Comparison of ENCODE assay signal across 26 cellular contexts in the genomic region with DNA sequence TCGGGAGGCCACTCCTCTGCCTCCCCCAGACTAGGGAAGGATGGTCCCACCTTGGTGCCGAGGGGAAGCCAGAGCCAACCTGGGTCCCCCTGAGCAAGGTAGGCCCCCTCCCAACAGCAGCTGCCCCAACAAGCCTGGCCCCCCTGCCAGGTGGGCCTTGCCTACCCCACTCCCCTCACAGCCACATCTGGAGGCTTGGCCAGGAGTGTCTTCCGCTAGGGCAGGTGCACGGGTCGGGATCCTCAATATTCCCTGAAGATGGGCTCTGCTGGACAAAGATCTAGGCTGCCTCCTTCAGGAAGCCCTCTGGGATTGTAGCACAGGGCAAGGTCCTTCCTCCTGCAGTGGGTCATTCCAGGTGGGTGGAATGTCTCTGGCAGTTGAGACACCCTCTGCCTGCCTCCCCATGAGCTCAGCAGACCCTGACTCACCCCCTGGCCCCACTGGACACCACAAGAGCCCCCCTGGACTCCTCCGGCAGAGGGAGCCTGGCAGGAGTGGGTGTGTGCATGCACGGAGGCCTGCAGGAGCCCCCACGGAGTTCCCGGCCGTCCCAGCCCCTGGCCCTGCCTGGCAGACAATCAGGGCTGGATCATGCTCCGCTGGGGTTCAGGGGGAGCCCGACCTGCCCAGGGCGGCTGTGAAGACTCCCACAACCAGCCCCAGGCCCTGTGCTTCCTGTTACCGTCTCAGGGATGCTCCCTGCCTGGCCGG. TPM values are rescaled to one million over a fixed set of nuclear protein-coding genes. Genes with fewer than 3 reads are reported as not detected.
DNase-seq lines count a peak whose midpoint lies in the region; ATAC-seq, FAIRE-seq and TF ChIP-seq lines count a peak whose summit lies in the region.
"Had no signal": no experiment of that assay in that cellular context is flagged by ENCODE, and none has a peak within 500 bp of the region (broad histone marks: within the 10 kb centered on the region; RNA-seq: fewer than 3 reads in every experiment).

No MANE protein-coding gene starts in this region.

- no peak overlapping the region for H2AFZ ChIP-seq in HepG2 (ENCODE audit: low read length)
- no peak overlapping the region for H2AFZ ChIP-seq in neuronal stem cell (ENCODE audit: low read length)

- H3K18ac ChIP-seq in neuronal stem cell (ENCODE audit: low read length): peak overlapping the region; percentile 71

- peak overlapping the region; percentile 90 for H2AK5ac ChIP-seq in neuronal stem cell (ENCODE audit: low read depth, low read length)

- no TSS peak for BruUV-seq in HepG2 (replicated peaks; lab: Mats Ljungman, UMichigan)

- no peak for FAIRE-seq in HepG2 (lab: Jason Lieb, UNC)
- FAIRE-seq: D721Med, H54 had no signal

- peak overlapping the region; percentile 8 for H3K14ac ChIP-seq in neuronal stem cell (ENCODE audit: low read length)

- no peaks in the 10 kb centered on the region for H3K27me3 Mint-ChIP-seq in activated T-cell treated with anti-CD3 and anti-CD28 coated beads, Interleukin-2, amount 50 U/mL, for 24 hours

- H3K23ac ChIP-seq in neuronal stem cell (ENCODE audit: low read depth, low read length, poor library complexity): no peak overlapping the region

- H4K8ac ChIP-seq in neuronal stem cell (ENCODE audit: low read depth, low read length): no peak overlapping the region

- peak overlapping the region; percentile 90 for H2BK12ac ChIP-seq in neuronal stem cell (ENCODE audit: low read length)

- H4K20me1 ChIP-seq in HepG2 (ENCODE audit: insufficient read depth, low read length): no peaks in the 10 kb centered on the region

- TF ChIP-seq POLR2A in HepG2 (IDR thresholded peaks at IDR 0.05; ENCODE audit: insufficient read depth in 1 of 2, low read depth in 2 of 2, low read length in 2 of 2) (no peak), right lobe of liver (IDR thresholded peaks at IDR 0.05) (no peak), esophagus muscularis mucosa (IDR thresholded peaks at IDR 0.05; ENCODE audit: low read depth) (no peak)

- H3K27ac Mint-ChIP-seq in activated T-cell treated with anti-CD3 and anti-CD28 coated beads, Interleukin-2, amount 50 U/mL, for 24 hours: no peak overlapping the region

- H3K9me3 ChIP-seq in HepG2 (ENCODE audit: low read length) (no peaks in the 10 kb centered on the region), right lobe of liver (no peaks in the 10 kb centered on the region), WERI-Rb-1 (ENCODE audit: severe bottlenecking) (no peaks in the 10 kb centered on the region), neuronal stem cell (replicated peaks in 1 of 2; ENCODE audit: control insufficient read depth in 2 of 2, insufficient read depth in 1 of 2, low read depth in 1 of 2, low read length in 2 of 2) (no peaks in the 10 kb centered on the region), esophagus muscularis mucosa (no peaks in the 10 kb centered on the region)

- H2BK15ac ChIP-seq in neuronal stem cell (ENCODE audit: low read length): peak overlapping the region; percentile 49

- DNase-seq in HepG2 (ENCODE audit: low spot score): no peak
- no peak for DNase-seq in right lobe of liver
- DNase-seq in WERI-Rb-1: no peak
- DNase-seq in neuronal stem cell (ENCODE audit: low spot score): no peak
- DNase-seq in activated CD4-positive, alpha-beta T cell treated with anti-CD3 and anti-CD28 coated beads for 1 hour: no peak
- DNase-seq in esophagus muscularis mucosa (ENCODE audit: extremely low spot score): no peak
- DNase-seq in activated T-cell treated with anti-CD3 and anti-CD28 coated beads, Interleukin-2, amount 50 U/mL, for 24 hours: no peak
- DNase-seq in KG1 (lab: John Stamatoyannopoulos, UW): no peak
- DNase-seq: DMS53, GDM1, IMR-90, MV-4-11, NCI-H1105 treated with DMSO at 0.1 percent for 48 hours, NCI-H2029 treated with DMSO at 0.1 percent for 48 hours, NCI-H345, NCI-H524, NCI-H82, Right ventricle myocardium superior had no signal

- H3K9ac ChIP-seq in HepG2 (ENCODE audit: insufficient read depth, low read depth, low read length) (no peak overlapping the region), neuronal stem cell (ENCODE audit: low read depth, low read length, poor library complexity) (peak overlapping the region; percentile 44)

- no peak overlapping the region for H2BK120ac ChIP-seq in neuronal stem cell (ENCODE audit: low read depth, low read length)

- peaks cover 3% of the 10 kb centered on the region for H3K9me3 Mint-ChIP-seq in activated T-cell treated with anti-CD3 and anti-CD28 coated beads, Interleukin-2, amount 50 U/mL, for 24 hours

- no peaks in the 10 kb centered on the region for H3K36me3 Mint-ChIP-seq in activated T-cell treated with anti-CD3 and anti-CD28 coated beads, Interleukin-2, amount 50 U/mL, for 24 hours (ENCODE audit: low read depth)

- TF ChIP-seq EP300 in HepG2 (IDR thresholded peaks at IDR 0.05; ENCODE audit: low read depth in 2 of 2, low read length in 2 of 2) (no peak), HepG2 (CRISPR knock-in tag; IDR thresholded peaks at IDR 0.05; ENCODE audit: borderline replicate concordance) (no peak), esophagus muscularis mucosa (IDR thresholded peaks at IDR 0.05) (no peak)

- no peaks in the 10 kb centered on the region for H3K79me1 ChIP-seq in neuronal stem cell (ENCODE audit: low read depth, low read length)

- CTCF ChIA-PET in HepG2 (lab: Yijun Ruan, JAX; ENCODE audit: low intra/inter-chr PET ratio, low total read pairs): no interaction called here

- H3K36me3 ChIP-seq in HepG2 (replicated peaks in 1 of 2; ENCODE audit: control insufficient read depth in 1 of 2, insufficient read depth in 2 of 2, low read length in 2 of 2) (no peaks in the 10 kb centered on the region), right lobe of liver (no peaks in the 10 kb centered on the region), WERI-Rb-1 (no peaks in the 10 kb centered on the region), neuronal stem cell (replicated peaks in 1 of 2; ENCODE audit: control insufficient read depth in 2 of 2, insufficient read depth in 2 of 2, low read length in 2 of 2) (no peaks in the 10 kb centered on the region), esophagus muscularis mucosa (no peaks in the 10 kb centered on the region)

- H3K27ac ChIP-seq in HepG2 (ENCODE audit: extremely low read length, insufficient read depth, low read length) (no peak overlapping the region), right lobe of liver (no peak overlapping the region), WERI-Rb-1 (peak overlapping the region; percentile 36; the same call in 1 of the 2 replicates), neuronal stem cell (replicated peaks; ENCODE audit: low read length) (no peak overlapping the region), esophagus muscularis mucosa (replicated peaks in 1 of 4) (no peak overlapping the region)
- H3K27ac ChIP-seq: HL-60 had no signal

- peaks cover 19 to 58% of the 10 kb centered on the region in 2 experiments for H3K27me3 ChIP-seq in HepG2 (ENCODE audit: control insufficient read depth in 1 of 2, insufficient read depth in 2 of 2, low read length in 2 of 2)
- H3K27me3 ChIP-seq in right lobe of liver: no peaks in the 10 kb centered on the region
- no peaks in the 10 kb centered on the region for H3K27me3 ChIP-seq in WERI-Rb-1 (ENCODE audit: insufficient read depth, low read depth, severe bottlenecking)
- H3K27me3 ChIP-seq in neuronal stem cell (ENCODE audit: control insufficient read depth in 3 of 3, insufficient read depth in 3 of 3, low read depth in 1 of 3, low read length in 3 of 3): peaks cover 0 to 27% (median 0%) of the 10 kb centered on the region in 3 experiments
- peaks cover 4 to 71% (median 9%) of the 10 kb centered on the region in 4 donors for H3K27me3 ChIP-seq in esophagus muscularis mucosa

- H3K4me3 Mint-ChIP-seq in activated T-cell treated with anti-CD3 and anti-CD28 coated beads, Interleukin-2, amount 50 U/mL, for 24 hours: no peak overlapping the region

- 0% methylated on average over 2 of the region's 15 CpGs for WGBS in HepG2 (ENCODE audit: low lambda C conversion rate)
- WGBS in right lobe of liver (ENCODE audit: insufficient coverage, low coverage, low lambda C conversion rate, missing lambda C conversion rate): 80% methylated on average over 1 of the region's 15 CpGs
- WGBS in neuronal stem cell (ENCODE audit: extremely low coverage in 2 of 2, insufficient read length in 2 of 2, insufficient replicate concordance in 1 of 2), 2 donors: no CpG with 5 or more reads among the region's 15 CpGs
- WGBS in esophagus muscularis mucosa: 74% methylated on average over 5 of the region's 15 CpGs

- no peak overlapping the region for H4K91ac ChIP-seq in neuronal stem cell (ENCODE audit: low read depth, low read length, poor library complexity)

- H3K4me3 ChIP-seq in HepG2 (replicated peaks in 1 of 3; ENCODE audit: insufficient read depth in 1 of 3, low read depth in 2 of 3, low read length in 3 of 3) (no peak overlapping the region), right lobe of liver (no peak overlapping the region), WERI-Rb-1 (ENCODE audit: low read depth, low read length) (no peak overlapping the region), neuronal stem cell (ENCODE audit: low read length in 2 of 2) (no peak overlapping the region), esophagus muscularis mucosa (no peak overlapping the region)

- peak overlapping the region; percentile 37 for H3K4ac ChIP-seq in neuronal stem cell (ENCODE audit: low read length)

- in situ Hi-C loops in HepG2 (cut with HindIII; ENCODE audit: extremely low pct_ligation_motif_present, low pct_unique_long_range_greater_than_20kb): no loop called here

- H3K4me1 ChIP-seq in HepG2 (ENCODE audit: insufficient read depth, low read length) (peaks cover 12% of the 10 kb centered on the region), right lobe of liver (no peaks in the 10 kb centered on the region), neuronal stem cell (ENCODE audit: control insufficient read depth in 2 of 2, insufficient read depth in 1 of 2, low read depth in 1 of 2, low read length in 2 of 2) (peaks cover 23 to 30% of the 10 kb centered on the region in 2 donors), esophagus muscularis mucosa (peaks cover 3 to 14% (median 9%) of the 10 kb centered on the region in 4 donors)

- H3K4me2 ChIP-seq in HepG2 (ENCODE audit: low read depth, low read length) (no peak overlapping the region), neuronal stem cell (ENCODE audit: insufficient read depth, low read length, poor library complexity, severe bottlenecking) (no peak overlapping the region)

- TF ChIP-seq RAD21 in HepG2 (CRISPR knock-in tag; IDR thresholded peaks at IDR 0.05): no peak

- TF ChIP-seq CTCF in HepG2 (CRISPR knock-in tag; IDR thresholded peaks at IDR 0.05): peak; percentile 34
- TF ChIP-seq CTCF in right lobe of liver (IDR thresholded peaks at IDR 0.05): no peak
- TF ChIP-seq CTCF in WERI-Rb-1 (IDR thresholded peaks at IDR 0.05; ENCODE audit: low read depth, low read length): no peak
- TF ChIP-seq CTCF in esophagus muscularis mucosa (IDR thresholded peaks at IDR 0.05): no peak

- no peak overlapping the region for H2BK5ac ChIP-seq in neuronal stem cell (ENCODE audit: low read length)

- no peak for ATAC-seq in HepG2
- no peak for ATAC-seq in right lobe of liver

- POLR2A ChIA-PET in HepG2 (lab: Yijun Ruan, JAX): no interaction called here

- no peaks in the 10 kb centered on the region for H3K79me2 ChIP-seq in HepG2 (ENCODE audit: insufficient read depth, low read length)

- no peaks in the 10 kb centered on the region for H3K4me1 Mint-ChIP-seq in activated T-cell treated with anti-CD3 and anti-CD28 coated beads, Interleukin-2, amount 50 U/mL, for 24 hours (ENCODE audit: low read depth)

- intact Hi-C loops in HepG2 (cut with micrococcal nuclease; ENCODE audit: unreplicated experiment) (no loop called here), right lobe of liver (cut with DNase I) (no loop called here), esophagus muscularis mucosa (cut with DNase I) (no loop called here)

RNA-seq across cellular contexts. Expression of a gene that starts 0.4 kb away (rescaled TPM):
- 0.09 TPM in 1 of 2 replicates, not detected in the other for total RNA-seq in HepG2 (2016; rRNA removed; fragmentation: Illumina TruSeq; extraction: Trizol)
- total RNA-seq in HepG2 (2016; cell fraction: cytosol; rRNA removed; fragmentation: Illumina TruSeq; extraction: Trizol; ENCODE audit: low read depth): 0.20 TPM in 1 of 2 replicates, not detected in the other
- total RNA-seq in HepG2 (2016; cell fraction: insoluble cytoplasmic fraction; rRNA removed; fragmentation: Illumina TruSeq; extraction: Trizol): not detected in 2 replicates
- not detected in 2 replicates for total RNA-seq in HepG2 (2016; cell fraction: membrane; rRNA removed; fragmentation: Illumina TruSeq; extraction: Trizol)
- total RNA-seq in HepG2 (2016; cell fraction: nucleus; rRNA removed; fragmentation: Illumina TruSeq; extraction: Trizol): 0.22 TPM in 1 of 2 replicates, not detected in the other
- not detected in 2 replicates for polyA plus RNA-seq in HepG2 (2011; rRNA removed)
- not detected in 2 replicates for polyA plus RNA-seq in HepG2 (2011; cell fraction: cytosol; rRNA removed)
- 0.13 TPM in 1 of 2 replicates, not detected in the other for polyA plus RNA-seq in HepG2 (2011; cell fraction: nucleus; rRNA removed)
- not detected in 2 replicates for polyA plus RNA-seq in HepG2 (2012)
- polyA plus RNA-seq in HepG2 (2016; cell fraction: cytosol; fragmentation: Illumina TruSeq; extraction: Trizol; ENCODE audit: low read depth): not detected in 2 replicates
- not detected in 2 replicates for polyA plus RNA-seq in HepG2 (2016; cell fraction: insoluble cytoplasmic fraction; fragmentation: Illumina TruSeq; extraction: Trizol; ENCODE audit: low read depth)
- polyA plus RNA-seq in HepG2 (2016; cell fraction: membrane; fragmentation: Illumina TruSeq; extraction: Trizol; ENCODE audit: low read depth): not detected in 2 replicates
- not detected in 2 replicates for polyA plus RNA-seq in HepG2 (2016; cell fraction: nucleus; fragmentation: Illumina TruSeq; extraction: Trizol; ENCODE audit: insufficient read depth, low read depth)
- not detected in 2 replicates for polyA minus RNA-seq in HepG2 (2011; rRNA and poly(A)+ RNA removed; ENCODE audit: low replicate concordance)
- polyA minus RNA-seq in HepG2 (2011; cell fraction: cytosol; rRNA and poly(A)+ RNA removed): not detected in 2 replicates
- polyA minus RNA-seq in HepG2 (2011; cell fraction: nucleus; rRNA and poly(A)+ RNA removed): not detected in 2 replicates
- total RNA-seq in right lobe of liver: not detected
- not detected for polyA plus RNA-seq in neuronal stem cell (2013, experiment 1 of 2)
- polyA plus RNA-seq in neuronal stem cell (2013, experiment 2 of 2): not detected
- not detected for total RNA-seq in esophagus muscularis mucosa
- total RNA-seq: IMR-90, M059J, OCI-LY7, RPMI7951, SK-MEL-5 had no signal
- polyA plus RNA-seq: IMR-90 had no signal

RNA-seq across cellular contexts. Expression of a gene that starts 23.1 kb away (rescaled TPM):
- 0.14 and 0.49 TPM in 2 replicates for total RNA-seq in HepG2 (2016; rRNA removed; fragmentation: Illumina TruSeq; extraction: Trizol)
- total RNA-seq in HepG2 (2016; cell fraction: cytosol; rRNA removed; fragmentation: Illumina TruSeq; extraction: Trizol; ENCODE audit: low read depth): 0.18 TPM in 1 of 2 replicates, not detected in the other
- total RNA-seq in HepG2 (2016; cell fraction: insoluble cytoplasmic fraction; rRNA removed; fragmentation: Illumina TruSeq; extraction: Trizol): 0.22 TPM in 1 of 2 replicates, not detected in the other
- 0.14 and 0.15 TPM in 2 replicates for total RNA-seq in HepG2 (2016; cell fraction: membrane; rRNA removed; fragmentation: Illumina TruSeq; extraction: Trizol)
- total RNA-seq in HepG2 (2016; cell fraction: nucleus; rRNA removed; fragmentation: Illumina TruSeq; extraction: Trizol): not detected in 2 replicates
- 0.20 and 0.26 TPM in 2 replicates for polyA plus RNA-seq in HepG2 (2011; rRNA removed)
- polyA plus RNA-seq in HepG2 (2011; cell fraction: cytosol; rRNA removed): 0.55 and 0.79 TPM in 2 replicates
- polyA plus RNA-seq in HepG2 (2011; cell fraction: nucleus; rRNA removed): 0.55 and 0.62 TPM in 2 replicates
- 1.3 and 2.0 TPM in 2 replicates for polyA plus RNA-seq in HepG2 (2012)
- polyA plus RNA-seq in HepG2 (2016; cell fraction: cytosol; fragmentation: Illumina TruSeq; extraction: Trizol; ENCODE audit: low read depth): not detected in 2 replicates
- not detected in 2 replicates for polyA plus RNA-seq in HepG2 (2016; cell fraction: insoluble cytoplasmic fraction; fragmentation: Illumina TruSeq; extraction: Trizol; ENCODE audit: low read depth)
- polyA plus RNA-seq in HepG2 (2016; cell fraction: membrane; fragmentation: Illumina TruSeq; extraction: Trizol; ENCODE audit: low read depth): 0.18 TPM in 1 of 2 replicates, not detected in the other
- polyA plus RNA-seq in HepG2 (2016; cell fraction: nucleus; fragmentation: Illumina TruSeq; extraction: Trizol; ENCODE audit: insufficient read depth, low read depth): 0.36 TPM in 1 of 2 replicates, not detected in the other
- polyA minus RNA-seq in HepG2 (2011; rRNA and poly(A)+ RNA removed; ENCODE audit: low replicate concordance): 0.26 and 1.1 TPM in 2 replicates
- 0.44 and 0.59 TPM in 2 replicates for polyA minus RNA-seq in HepG2 (2011; cell fraction: cytosol; rRNA and poly(A)+ RNA removed)
- 0.26 TPM in 1 of 2 replicates, not detected in the other for polyA minus RNA-seq in HepG2 (2011; cell fraction: nucleus; rRNA and poly(A)+ RNA removed)
- total RNA-seq in right lobe of liver: not detected
- polyA plus RNA-seq in neuronal stem cell (2013, experiment 1 of 2): not detected
- not detected for polyA plus RNA-seq in neuronal stem cell (2013, experiment 2 of 2)
- not detected for total RNA-seq in esophagus muscularis mucosa
- total RNA-seq: A172, IMR-90, M059J, OCI-LY7, RPMI7951, SK-MEL-5 had no signal
- polyA plus RNA-seq: IMR-90 had no signal

RNA-seq across cellular contexts. Expression of a gene that starts 57.3 kb away (rescaled TPM):
- total RNA-seq in HepG2 (2016; rRNA removed; fragmentation: Illumina TruSeq; extraction: Trizol): 0.40 and 0.56 TPM in 2 replicates
- under 0.01 TPM in 1 of 2 replicates, not detected in the other for total RNA-seq in HepG2 (2016; cell fraction: cytosol; rRNA removed; fragmentation: Illumina TruSeq; extraction: Trizol; ENCODE audit: low read depth)
- 0.30 and 0.52 TPM in 2 replicates for total RNA-seq in HepG2 (2016; cell fraction: insoluble cytoplasmic fraction; rRNA removed; fragmentation: Illumina TruSeq; extraction: Trizol)
- 0.17 and 0.22 TPM in 2 replicates for total RNA-seq in HepG2 (2016; cell fraction: membrane; rRNA removed; fragmentation: Illumina TruSeq; extraction: Trizol)
- total RNA-seq in HepG2 (2016; cell fraction: nucleus; rRNA removed; fragmentation: Illumina TruSeq; extraction: Trizol): 0.59 and 1.2 TPM in 2 replicates
- polyA plus RNA-seq in HepG2 (2011; rRNA removed): 1.8 and 3.0 TPM in 2 replicates
- polyA plus RNA-seq in HepG2 (2011; cell fraction: cytosol; rRNA removed): 1.9 and 2.4 TPM in 2 replicates
- polyA plus RNA-seq in HepG2 (2011; cell fraction: nucleus; rRNA removed): 13.0 and 15.5 TPM in 2 replicates
- polyA plus RNA-seq in HepG2 (2012): 0.21 and 1.4 TPM in 2 replicates
- polyA plus RNA-seq in HepG2 (2016; cell fraction: cytosol; fragmentation: Illumina TruSeq; extraction: Trizol; ENCODE audit: low read depth): 0.03 and 0.05 TPM in 2 replicates
- polyA plus RNA-seq in HepG2 (2016; cell fraction: insoluble cytoplasmic fraction; fragmentation: Illumina TruSeq; extraction: Trizol; ENCODE audit: low read depth): 0.22 TPM in 2 replicates
- polyA plus RNA-seq in HepG2 (2016; cell fraction: membrane; fragmentation: Illumina TruSeq; extraction: Trizol; ENCODE audit: low read depth): 0.10 and 0.14 TPM in 2 replicates
- polyA plus RNA-seq in HepG2 (2016; cell fraction: nucleus; fragmentation: Illumina TruSeq; extraction: Trizol; ENCODE audit: insufficient read depth, low read depth): 1.6 and 2.0 TPM in 2 replicates
- 0.40 and 7.6 TPM in 2 replicates for polyA minus RNA-seq in HepG2 (2011; rRNA and poly(A)+ RNA removed; ENCODE audit: low replicate concordance)
- 3.0 and 3.5 TPM in 2 replicates for polyA minus RNA-seq in HepG2 (2011; cell fraction: cytosol; rRNA and poly(A)+ RNA removed)
- polyA minus RNA-seq in HepG2 (2011; cell fraction: nucleus; rRNA and poly(A)+ RNA removed): 2.7 and 4.5 TPM in 2 replicates
- 10 to 100 TPM in 1 of 6 experiments, 1 to 10 TPM in 3, under 1 TPM in 2; 0.56 to 14.0 (median 5.0) TPM for total RNA-seq in right lobe of liver
- polyA plus RNA-seq in neuronal stem cell (2013, experiment 1 of 2): 21.5 TPM
- polyA plus RNA-seq in neuronal stem cell (2013, experiment 2 of 2): 21.7 TPM
- total RNA-seq in esophagus muscularis mucosa: 100 to 1,000 TPM; 225 to 361 (median 259) TPM
- total RNA-seq: OCI-LY7, RPMI7951 had no signal

Comparison
In these comparisons a context has a peak if more than half of its experiments do, and no peak if none do; other contexts are left out.
1. RNA of a gene that starts 57.3 kb away (total RNA-seq): 225 to 361 TPM in esophagus muscularis mucosa; 0.56 to 14.0 TPM in right lobe of liver and under 0.01 to 1.2 TPM in HepG2; every median in the first group is over 10 times any median in the second.